In the genomic region with DNA sequence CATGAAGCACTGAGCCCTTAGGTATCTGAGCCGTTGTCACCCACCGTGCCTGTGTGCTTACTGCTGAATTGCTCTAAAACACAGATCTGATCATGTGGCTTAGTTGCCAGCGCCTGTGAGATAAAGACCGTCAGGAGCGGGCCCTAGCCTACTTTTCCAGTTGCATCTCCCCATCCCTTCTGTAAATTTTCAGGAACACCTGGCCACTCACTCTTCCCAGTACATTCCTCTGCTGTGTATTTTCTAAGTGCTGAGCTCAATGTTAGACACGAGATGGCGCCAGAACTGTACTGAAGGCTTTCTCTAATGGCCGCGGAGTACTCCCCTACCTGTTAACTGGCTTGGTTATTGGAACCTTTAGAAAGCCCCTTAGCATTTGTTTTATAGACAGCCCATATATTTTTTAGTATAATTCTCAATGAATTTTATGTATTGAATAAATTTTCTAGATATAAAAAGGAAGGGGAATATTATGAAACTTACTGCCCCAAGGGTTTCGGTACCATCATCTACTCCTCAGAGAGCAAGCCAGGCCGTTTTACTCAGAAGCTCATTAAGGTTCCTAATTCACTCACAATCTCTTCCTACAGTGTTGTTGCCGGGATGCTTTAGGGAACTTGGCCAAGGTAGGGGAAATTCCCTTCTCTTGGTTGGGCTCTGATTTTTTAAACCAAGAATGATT, we compare ENCODE assay signal across 8 cellular contexts. TPM values are rescaled to one million over a fixed set of nuclear protein-coding genes. Genes with fewer than 3 reads are reported as not detected.
A peak's percentile ranks its signal among the peaks of the same experiment; 100 is the strongest.
DNase-seq lines count a peak whose midpoint lies in the region; ATAC-seq and TF ChIP-seq lines count a peak whose summit lies in the region.

No MANE protein-coding gene starts in this region.

- DNase-seq in ACHN, result peak; percentile 67
- peak; percentile 29 for DNase-seq in MG63
- peak; percentile 44 for DNase-seq in T follicular helper cell (ENCODE audit: low read depth)
- DNase-seq in breast epithelium (ENCODE audit: low spot score in 2 of 2), result peak in 1 of 2 donors; percentile 69
- no peak for DNase-seq in kidney epithelial cell (ENCODE audit: low read depth)
- peak; percentile 64 for DNase-seq in stimulated activated CD4-positive, alpha-beta T cell treated with anti-CD3 and anti-CD28 coated beads, Interleukin-15, amount 100 ng/mL, for 24 hours

- H3K27me3 ChIP-seq in MG63 (no peaks in the 10 kb centered on the region), breast epithelium (no peaks in the 10 kb centered on the region), kidney epithelial cell (ENCODE audit: control insufficient read depth, insufficient read depth, low read length) (peaks cover 7% of the 10 kb centered on the region)

- TF ChIP-seq CTCF in GM12872 (IDR thresholded peaks at IDR 0.05; ENCODE audit: insufficient read depth, low read depth, low read length) (peak; percentile 57), breast epithelium (IDR thresholded peaks at IDR 0.05) (peak; percentile 50 to 73 (median 64)), kidney epithelial cell (IDR thresholded peaks at IDR 0.05; ENCODE audit: insufficient read depth, low read length, poor library complexity, severe bottlenecking) (peak; percentile 80)

- no peak for TF ChIP-seq POLR2A in breast epithelium (IDR thresholded peaks at IDR 0.05)

- peaks cover 5 to 10% of the 10 kb centered on the region in 2 donors for H3K4me1 ChIP-seq in breast epithelium

- H3K27ac ChIP-seq in breast epithelium, result peak overlapping the region in 1 of 2 donors; percentile 72

- no peaks in the 10 kb centered on the region for H3K36me3 ChIP-seq in MG63
- no peaks in the 10 kb centered on the region for H3K36me3 ChIP-seq in breast epithelium
- no peaks in the 10 kb centered on the region for H3K36me3 ChIP-seq in kidney epithelial cell (ENCODE audit: control insufficient read depth, insufficient read depth, low read length)

- intact Hi-C loops in breast epithelium (cut with DNase I; ENCODE audit: low total_unique reads), result loop anchor here (10.0 kb wide), 1 partner anchor 228 kb away; the partner anchor contains the start of genes CHCHD4 and TMEM43

- in situ Hi-C loops in ACHN (cut with HindIII; ENCODE audit: low pct_ligation_motif_present, low pct_unique_long_range_greater_than_20kb, low sequenced_read_pairs), result no loop called here

- H3K4me3 ChIP-seq in MG63, result no peak overlapping the region
- H3K4me3 ChIP-seq in breast epithelium, result peak overlapping the region; percentile 62 to 83 (median 66)
- H3K4me3 ChIP-seq in kidney epithelial cell (ENCODE audit: low read depth, low read length), result no peak overlapping the region

- no peaks in the 10 kb centered on the region for H3K9me3 ChIP-seq in MG63
- peaks cover 0 to 10% of the 10 kb centered on the region in 2 donors for H3K9me3 ChIP-seq in breast epithelium

- no peak for ATAC-seq in HG02938 (IDR thresholded peaks at IDR 0.05; ENCODE audit: unreplicated experiment)

RNA-seq across cellular contexts. Expression of gene WNT7A, which starts 16.7 kb away (rescaled TPM):
- not detected in 2 replicates for total RNA-seq in MG63 (2014; rRNA removed; shearing (Covaris generic); ENCODE audit: low replicate concordance)
- total RNA-seq in breast epithelium, result not detected
- 14.4 and 17.1 TPM in 2 replicates for total RNA-seq in kidney epithelial cell

Comparison
In these comparisons a context has a peak if more than half of its experiments do, and no peak if none do; other contexts are left out.
1. H3K4me3 ChIP-seq: peak in breast epithelium (3 of 3); none in MG63 (single experiment) and kidney epithelial cell (single experiment).
2. RNA of gene WNT7A, which starts 16.7 kb away (total RNA-seq): 14.4 to 17.1 TPM in kidney epithelial cell; not detected in MG63 and not detected in breast epithelium; every median in the first group is over 10 times any median in the second.
3. Peak in every context shown above with its lines, with median percentiles within 50 percentile points of each other: CTCF ChIP-seq.